10 cellular contexts compared by ENCODE assay signal in genomic region chr11:131910491-131911387, GRCh38.
A peak's percentile ranks its signal among the peaks of the same experiment; 100 is the strongest.
DNase-seq lines count a peak whose midpoint lies in the region; ATAC-seq and TF ChIP-seq lines count a peak whose summit lies in the region.
"Had no signal": no experiment of that assay in that cellular context is flagged by ENCODE, and none has a peak within 500 bp of the region (broad histone marks: within the 10 kb centered on the region; RNA-seq: fewer than 3 reads in every experiment).

No MANE protein-coding gene starts in this region.

- H3K27me3 Mint-ChIP-seq in Calu3 (ENCODE audit: unreplicated experiment): no peaks in the 10 kb centered on the region

- peaks cover 11% of the 10 kb centered on the region for H3K9me3 Mint-ChIP-seq in Calu3 (ENCODE audit: low read depth, unreplicated experiment)
- H3K9me3 Mint-ChIP-seq: activated naive CD8-positive, alpha-beta T cell treated with anti-CD3 and anti-CD28 coated beads for 36 hours had no signal

- no peaks in the 10 kb centered on the region for H3K9me3 ChIP-seq in upper lobe of left lung

- no peaks in the 10 kb centered on the region for H3K36me3 ChIP-seq in brain microvascular endothelial cell (replicated peaks)
- no peaks in the 10 kb centered on the region for H3K36me3 ChIP-seq in upper lobe of left lung

- intact Hi-C loops in Calu3 (cut with micrococcal nuclease; ENCODE audit: unreplicated experiment): no loop called here

- TF ChIP-seq EP300 in upper lobe of left lung (IDR thresholded peaks at IDR 0.05): no peak

- H3K27me3 ChIP-seq in brain microvascular endothelial cell (replicated peaks) (no peaks in the 10 kb centered on the region), upper lobe of left lung (peaks cover 0 to 17% (median 3%) of the 10 kb centered on the region in 4 donors)

- no peaks in the 10 kb centered on the region for H3K36me3 Mint-ChIP-seq in Calu3 (ENCODE audit: insufficient read depth, unreplicated experiment)
- H3K36me3 Mint-ChIP-seq: activated naive CD8-positive, alpha-beta T cell treated with anti-CD3 and anti-CD28 coated beads for 36 hours had no signal

- TF ChIP-seq CTCF in brain microvascular endothelial cell (IDR thresholded peaks at IDR 0.05; ENCODE audit: low read depth, low read length, missing control alignments): no peak
- no peak for TF ChIP-seq CTCF in upper lobe of left lung (IDR thresholded peaks at IDR 0.05)
- no peak for TF ChIP-seq CTCF in Calu3 (IDR thresholded peaks at IDR 0.05; ENCODE audit: unreplicated experiment)

- peak overlapping the region; percentile 92 for H3K27ac ChIP-seq in brain microvascular endothelial cell
- H3K27ac ChIP-seq in upper lobe of left lung: no peak overlapping the region

- WGBS in upper lobe of left lung, 2 donors: 0 to 2% methylated on average over 8 to 72 of the region's 110 CpGs

- no peak overlapping the region for H3K4me3 Mint-ChIP-seq in Calu3 (ENCODE audit: low read depth, unreplicated experiment)
- H3K4me3 Mint-ChIP-seq: activated naive CD8-positive, alpha-beta T cell treated with anti-CD3 and anti-CD28 coated beads for 36 hours had no signal

- H3K4me1 ChIP-seq in upper lobe of left lung: peaks cover 0 to 14% (median 3%) of the 10 kb centered on the region in 4 donors

- in situ Hi-C loops in brain microvascular endothelial cell (cut with HindIII; ENCODE audit: low pct_ligation_motif_present, low sequenced_read_pairs): loop anchor here (25.0 kb wide), 2 partner anchors 173 to 202 kb away; no protein-coding TSS in a partner anchor

- DNase-seq in NCI-H82 (lab: John Stamatoyannopoulos, UW): peak; percentile 34
- DNase-seq in NCI-H82 treated with DMSO at 0.1 percent for 48 hours (lab: John Stamatoyannopoulos, UW; ENCODE audit: unreplicated experiment): no peak
- peak; percentile 47 for DNase-seq in brain microvascular endothelial cell
- peak; percentile 52 for DNase-seq in iris pigment epithelial cell (ENCODE audit: low read depth)
- DNase-seq in upper lobe of left lung: peak in 1 of 2 donors; percentile 87
- no peak for DNase-seq in SKM-1 treated with dmso at 0.1 percent for 144 hours (lab: John Stamatoyannopoulos, UW; ENCODE audit: unreplicated experiment)
- no peak for DNase-seq in Calu3
- DNase-seq: activated naive CD8-positive, alpha-beta T cell treated with anti-CD3 and anti-CD28 coated beads for 36 hours had no signal

- H3K27ac Mint-ChIP-seq in Calu3 (ENCODE audit: unreplicated experiment): no peak overlapping the region
- H3K27ac Mint-ChIP-seq: activated naive CD8-positive, alpha-beta T cell treated with anti-CD3 and anti-CD28 coated beads for 36 hours had no signal

- no TSS peak for BruUV-seq in Calu3 (replicated peaks; lab: Mats Ljungman, UMichigan)

- no peak for TF ChIP-seq POLR2A in upper lobe of left lung (IDR thresholded peaks at IDR 0.05)

- no peaks in the 10 kb centered on the region for H3K4me1 Mint-ChIP-seq in Calu3 (ENCODE audit: low read depth, unreplicated experiment)
- H3K4me1 Mint-ChIP-seq: activated naive CD8-positive, alpha-beta T cell treated with anti-CD3 and anti-CD28 coated beads for 36 hours had no signal

- H3K4me3 ChIP-seq in brain microvascular endothelial cell (ENCODE audit: low read depth, low read length): peak overlapping the region; percentile 95
- H3K4me3 ChIP-seq in upper lobe of left lung: peak overlapping the region in 3 of 4 donors; percentile 14 to 34 (median 31)

- CTCF ChIA-PET in Calu3 (lab: Charles Lee): no interaction called here

- ATAC-seq in upper lobe of left lung (ENCODE audit: low FRiP score in 2 of 2) (peak in 1 of 2 donors; percentile 68), GM18907 (IDR thresholded peaks at IDR 0.05; ENCODE audit: unreplicated experiment) (no peak)
- ATAC-seq: HepG2 had no signal

Comparison
In these comparisons a context has a peak if more than half of its experiments do, and no peak if none do; other contexts are left out.
1. DNase-seq: peak in NCI-H82 (single experiment), brain microvascular endothelial cell (single experiment) and iris pigment epithelial cell (single experiment); none in NCI-H82 treated with DMSO at 0.1 percent for 48 hours (single experiment), SKM-1 treated with dmso at 0.1 percent for 144 hours (single experiment) and Calu3 (single experiment).